Comparison of ENCODE assay signal across 8 cellular contexts in genomic region chr17:77842148-77842905, GRCh38.
A peak's percentile ranks its signal among the peaks of the same experiment; 100 is the strongest.
DNase-seq lines count a peak whose midpoint lies in the region; ATAC-seq, FAIRE-seq and TF ChIP-seq lines count a peak whose summit lies in the region.

No MANE protein-coding gene starts in this region.

- intact Hi-C loops in left cardiac atrium (cut with DNase I) = no loop called here

- no peaks in the 10 kb centered on the region for H3K27me3 Mint-ChIP-seq in T-helper 2 cell treated with Interferon-gamma antibody and Interleukin-4, amounts not matched to agents 5 μg/mL and 100 μg/mL, for 36 hours (ENCODE audit: low read depth)
- H3K27me3 Mint-ChIP-seq in endothelial cell (ENCODE audit: unreplicated experiment) = peaks cover 2% of the 10 kb centered on the region

- peak overlapping the region; percentile 21 for H3K27ac Mint-ChIP-seq in T-helper 2 cell treated with Interferon-gamma antibody and Interleukin-4, amounts not matched to agents 5 μg/mL and 100 μg/mL, for 36 hours
- no peak overlapping the region for H3K27ac Mint-ChIP-seq in endothelial cell (ENCODE audit: unreplicated experiment)

- H3K36me3 Mint-ChIP-seq in T-helper 2 cell treated with Interferon-gamma antibody and Interleukin-4, amounts not matched to agents 5 μg/mL and 100 μg/mL, for 36 hours (ENCODE audit: low read depth) = no peaks in the 10 kb centered on the region
- H3K36me3 Mint-ChIP-seq in endothelial cell (ENCODE audit: low read depth, unreplicated experiment) = no peaks in the 10 kb centered on the region

- H3K4me1 Mint-ChIP-seq in T-helper 2 cell treated with Interferon-gamma antibody and Interleukin-4, amounts not matched to agents 5 μg/mL and 100 μg/mL, for 36 hours (ENCODE audit: low read depth) = peaks cover 37% of the 10 kb centered on the region
- H3K4me1 Mint-ChIP-seq in endothelial cell (ENCODE audit: unreplicated experiment) = no peaks in the 10 kb centered on the region

- TF ChIP-seq POLR2A in H54 (IDR thresholded peaks at IDR 0.05; ENCODE audit: low read depth, low read length) = no peak

- ATAC-seq in left cardiac atrium (peak in 1 of 2 donors; percentile 15), HG02885 (IDR thresholded peaks at IDR 0.05; ENCODE audit: poor library complexity, unreplicated experiment) (no peak)

- H3K9me3 Mint-ChIP-seq in T-helper 2 cell treated with Interferon-gamma antibody and Interleukin-4, amounts not matched to agents 5 μg/mL and 100 μg/mL, for 36 hours = no peaks in the 10 kb centered on the region
- H3K9me3 Mint-ChIP-seq in endothelial cell (ENCODE audit: unreplicated experiment) = no peaks in the 10 kb centered on the region

- no peak for TF ChIP-seq CTCF in endothelial cell (IDR thresholded peaks at IDR 0.05; ENCODE audit: unreplicated experiment)

- peak overlapping the region; percentile 44 for H3K4me3 Mint-ChIP-seq in T-helper 2 cell treated with Interferon-gamma antibody and Interleukin-4, amounts not matched to agents 5 μg/mL and 100 μg/mL, for 36 hours
- no peak overlapping the region for H3K4me3 Mint-ChIP-seq in endothelial cell (ENCODE audit: unreplicated experiment)

- no peak for FAIRE-seq in H54 (lab: Jason Lieb, UNC)

- DNase-seq in AG08395 (ENCODE audit: low spot score) = peak; percentile 62
- peak; percentile 60 for DNase-seq in H54 (ENCODE audit: insufficient read length, low spot score)
- DNase-seq in T-helper 2 cell treated with Interferon-gamma antibody and Interleukin-4, amounts not matched to agents 5 μg/mL and 100 μg/mL, for 36 hours (ENCODE audit: low spot score) = peak; percentile 26
- DNase-seq in left cardiac atrium = peak; percentile 17
- DNase-seq in inferior parietal cortex (ENCODE audit: extremely low spot score) = no peak
- no peak for DNase-seq in endothelial cell (ENCODE audit: low spot score)
- DNase-seq in dedifferentiated amniotic fluid mesenchymal stem cell (ENCODE audit: extremely low spot score) = no peak

Comparison
In these comparisons a context has a peak if more than half of its experiments do, and no peak if none do; other contexts are left out.
1. DNase-seq: peak in AG08395 (single experiment), H54 (single experiment), T-helper 2 cell treated with Interferon-gamma antibody and Interleukin-4, amounts not matched to agents 5 μg/mL and 100 μg/mL, for 36 hours (single experiment) and left cardiac atrium (single experiment); none in inferior parietal cortex (single experiment), endothelial cell (single experiment) and dedifferentiated amniotic fluid mesenchymal stem cell (single experiment).